ENCODE assay signal across 1 cellular context in genomic region chr10:101224060-101224909, GRCh38.
TF ChIP-seq lines count a peak whose summit lies in the region.

No MANE protein-coding gene starts in this region.

TF ChIP-seq in IMR-90, 13 proteins besides CTCF, POLR2A, EP300 and RAD21 (continued from another document):
- TF ChIP-seq, protein P1, sequence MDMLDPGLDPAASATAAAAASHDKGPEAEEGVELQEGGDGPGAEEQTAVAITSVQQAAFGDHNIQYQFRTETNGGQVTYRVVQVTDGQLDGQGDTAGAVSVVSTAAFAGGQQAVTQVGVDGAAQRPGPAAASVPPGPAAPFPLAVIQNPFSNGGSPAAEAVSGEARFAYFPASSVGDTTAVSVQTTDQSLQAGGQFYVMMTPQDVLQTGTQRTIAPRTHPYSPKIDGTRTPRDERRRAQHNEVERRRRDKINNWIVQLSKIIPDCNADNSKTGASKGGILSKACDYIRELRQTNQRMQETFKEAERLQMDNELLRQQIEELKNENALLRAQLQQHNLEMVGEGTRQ (IDR thresholded peaks at IDR 0.05; ENCODE audit: low read depth, low read length), result no peak
- TF ChIP-seq SMC3 (IDR thresholded peaks at IDR 0.05; ENCODE audit: low read depth, low read length) (no peak), MXI1 (IDR thresholded peaks at IDR 0.05; ENCODE audit: borderline replicate concordance, low read depth, low read length) (no peak), RFX5 (IDR thresholded peaks at IDR 0.05; ENCODE audit: low read depth, low read length) (no peak), MAFK (IDR thresholded peaks at IDR 0.05; ENCODE audit: low read depth, low read length) (no peak), BHLHE40 (IDR thresholded peaks at IDR 0.05; ENCODE audit: low read depth, low read length) (no peak), NFE2L2 (IDR thresholded peaks at IDR 0.05; ENCODE audit: low read depth, low read length) (no peak), FOS (IDR thresholded peaks at IDR 0.05; ENCODE audit: low read depth, low read length) (no peak), RCOR1 (IDR thresholded peaks at IDR 0.05; ENCODE audit: insufficient replicate concordance, low read length) (no peak), CEBPB (IDR thresholded peaks at IDR 0.05; ENCODE audit: low read depth, low read length) (no peak), MAZ (IDR thresholded peaks at IDR 0.05; ENCODE audit: borderline replicate concordance, low read depth, low read length) (no peak)
- TF ChIP-seq, protein P2, sequence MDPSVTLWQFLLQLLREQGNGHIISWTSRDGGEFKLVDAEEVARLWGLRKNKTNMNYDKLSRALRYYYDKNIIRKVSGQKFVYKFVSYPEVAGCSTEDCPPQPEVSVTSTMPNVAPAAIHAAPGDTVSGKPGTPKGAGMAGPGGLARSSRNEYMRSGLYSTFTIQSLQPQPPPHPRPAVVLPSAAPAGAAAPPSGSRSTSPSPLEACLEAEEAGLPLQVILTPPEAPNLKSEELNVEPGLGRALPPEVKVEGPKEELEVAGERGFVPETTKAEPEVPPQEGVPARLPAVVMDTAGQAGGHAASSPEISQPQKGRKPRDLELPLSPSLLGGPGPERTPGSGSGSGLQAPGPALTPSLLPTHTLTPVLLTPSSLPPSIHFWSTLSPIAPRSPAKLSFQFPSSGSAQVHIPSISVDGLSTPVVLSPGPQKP (IDR thresholded peaks at IDR 0.05; ENCODE audit: borderline replicate concordance, low read depth, low read length), result no peak
